ENCODE assay signal across 18 cellular contexts in genomic region chrX:7083021-7083420, GRCh38.
DNase-seq lines count a peak whose midpoint lies in the region; ATAC-seq, FAIRE-seq and TF ChIP-seq lines count a peak whose summit lies in the region.
"Had no signal": no experiment of that assay in that cellular context is flagged by ENCODE, and none has a peak within 500 bp of the region (broad histone marks: within the 10 kb centered on the region; RNA-seq: fewer than 3 reads in every experiment).

No MANE protein-coding gene starts in this region.

- no peak for DNase-seq in CD4-positive, alpha-beta T cell
- no peak for DNase-seq in GM12891 (ENCODE audit: insufficient read length, low spot score)
- DNase-seq in T-cell, result no peak
- DNase-seq in myocyte (ENCODE audit: low read depth), result peak; percentile 32
- no peak for DNase-seq in D721Med (ENCODE audit: insufficient read length, low spot score)
- DNase-seq in retina, result no peak
- no peak for DNase-seq in mesenteric fat pad (ENCODE audit: low spot score)
- DNase-seq in NCI-H748 (lab: John Stamatoyannopoulos, UW; ENCODE audit: unreplicated experiment), result no peak
- DNase-seq: activated gamma-delta T cell treated with Interleukin-2 at 50 U/mL for 16 hours, caudate nucleus, head of caudate nucleus, Kasumi-1, kidney glomerular epithelial cell, NCI-H2029 treated with DMSO at 0.1 percent for 48 hours, WERI-Rb-1 had no signal

- H3K36me3 Mint-ChIP-seq in CD4-positive, alpha-beta T cell (ENCODE audit: low read depth), result no peaks in the 10 kb centered on the region
- no peaks in the 10 kb centered on the region for H3K36me3 Mint-ChIP-seq in T-cell

- no peaks in the 10 kb centered on the region for H3K27me3 Mint-ChIP-seq in CD4-positive, alpha-beta T cell
- H3K27me3 Mint-ChIP-seq in T-cell, result no peaks in the 10 kb centered on the region

- no peaks in the 10 kb centered on the region for H3K27me3 ChIP-seq in CD4-positive, alpha-beta T cell (ENCODE audit: control insufficient read depth, insufficient read depth, low read length)
- H3K27me3 ChIP-seq: neural progenitor cell had no signal

- no peak for TF ChIP-seq CTCF in CD4-positive, alpha-beta T cell (IDR thresholded peaks at IDR 0.05)
- TF ChIP-seq CTCF in D721Med (IDR thresholded peaks at IDR 0.05; ENCODE audit: insufficient read depth, missing control alignments), result no peak

- H3K4me1 Mint-ChIP-seq in CD4-positive, alpha-beta T cell (ENCODE audit: low read depth), result peaks cover 49% of the 10 kb centered on the region
- H3K4me1 Mint-ChIP-seq in T-cell, result peaks cover 63 to 74% (median 73%) of the 10 kb centered on the region in 3 donors

- H3K27ac Mint-ChIP-seq in CD4-positive, alpha-beta T cell, result peak overlapping the region; percentile 77
- peak overlapping the region; percentile 85 for H3K27ac Mint-ChIP-seq in T-cell

- no peak for TF ChIP-seq POLR2A in GM12891 (IDR thresholded peaks at IDR 0.05; ENCODE audit: low read depth, low read length)

- POLR2A ChIA-PET in CD4-positive, alpha-beta T cell (lab: Charles Lee), result no interaction called here
- POLR2A ChIA-PET in T-cell (lab: Charles Lee), result no interaction called here

- peak; percentile 35 for FAIRE-seq in GM12891 (lab: Jason Lieb, UNC)
- FAIRE-seq in D721Med (lab: Jason Lieb, UNC), result no peak

- ATAC-seq in CD4-positive, alpha-beta T cell (ENCODE audit: poor library complexity), result no peak
- no peak for ATAC-seq in T-cell (replicated peaks in 1 of 4)

- no peaks in the 10 kb centered on the region for H3K9me3 ChIP-seq in CD4-positive, alpha-beta T cell (ENCODE audit: control insufficient read depth, low read length)
- H3K9me3 ChIP-seq: HAP-1 had no signal

- no peaks in the 10 kb centered on the region for H3K9me3 Mint-ChIP-seq in CD4-positive, alpha-beta T cell
- no peaks in the 10 kb centered on the region for H3K9me3 Mint-ChIP-seq in T-cell

- peak overlapping the region; percentile 46 for H3K27ac ChIP-seq in CD4-positive, alpha-beta T cell (ENCODE audit: low read depth, low read length)
- H3K27ac ChIP-seq: epithelial cell of prostate, neural progenitor cell, WERI-Rb-1 had no signal

- CTCF ChIA-PET in CD4-positive, alpha-beta T cell (lab: Charles Lee), result no interaction called here
- CTCF ChIA-PET in T-cell (lab: Charles Lee), result no interaction called here

- peak overlapping the region; percentile 72 for H3K4me3 Mint-ChIP-seq in CD4-positive, alpha-beta T cell
- H3K4me3 Mint-ChIP-seq in T-cell, result peak overlapping the region; percentile 37 to 79 (median 54)
- H3K4me3 Mint-ChIP-seq: neural progenitor cell had no signal

- intact Hi-C loops in CD4-positive, alpha-beta T cell (cut with DNase I, micrococcal nuclease), result loop anchor here in 1 of 2 experiments (5.0 kb wide), 1 partner anchor 281 kb away; no protein-coding TSS in a partner anchor

TF ChIP-seq in GM12891, 5 proteins besides CTCF, POLR2A, EP300 and RAD21:
- TF ChIP-seq POU2F2 (IDR thresholded peaks at IDR 0.05; ENCODE audit: low read depth, low read length) (no peak), TAF1 (IDR thresholded peaks at IDR 0.05; ENCODE audit: low read depth, low read length) (no peak), PAX5 (IDR thresholded peaks at IDR 0.05; ENCODE audit: insufficient read depth, low read length, severe bottlenecking) (no peak), SPI1 (IDR thresholded peaks at IDR 0.05; ENCODE audit: low read depth, low read length) (no peak), POLR2AphosphoS5 (IDR thresholded peaks at IDR 0.05; ENCODE audit: low read depth, low read length) (no peak)
